Comparison of ENCODE assay signal across 19 cellular contexts in the genomic region with DNA sequence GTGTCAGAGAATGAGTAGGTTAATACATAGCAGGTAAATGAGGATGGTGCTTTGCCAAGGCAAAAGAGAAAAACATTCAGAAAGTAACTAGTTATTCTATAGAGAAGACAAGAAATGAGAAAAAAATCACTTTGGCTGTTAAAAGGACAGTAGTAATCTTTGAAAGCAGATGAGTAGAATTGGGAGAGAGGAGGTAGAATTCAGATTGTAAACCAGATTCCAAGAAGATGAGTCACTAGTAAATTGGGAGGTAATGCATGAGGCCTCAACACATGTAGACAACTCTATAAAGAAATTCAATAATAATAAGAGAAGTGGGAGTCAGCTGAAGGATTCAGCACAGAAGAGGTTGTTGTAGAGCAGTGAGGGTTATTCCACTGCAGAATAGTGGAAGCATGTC.
DNase-seq lines count a peak whose midpoint lies in the region; ATAC-seq and TF ChIP-seq lines count a peak whose summit lies in the region.
"Had no signal": no experiment of that assay in that cellular context is flagged by ENCODE, and none has a peak within 500 bp of the region (broad histone marks: within the 10 kb centered on the region; RNA-seq: fewer than 3 reads in every experiment).

No MANE protein-coding gene starts in this region.

- no peak overlapping the region for H3K4ac ChIP-seq in mesendoderm (ENCODE audit: low read depth, low read length)

- H3K79me1 ChIP-seq in mesendoderm (ENCODE audit: low read length) = no peaks in the 10 kb centered on the region

- no peak overlapping the region for H3K18ac ChIP-seq in mesendoderm (ENCODE audit: low read length)

- peaks cover 4% of the 10 kb centered on the region for H3K4me1 Mint-ChIP-seq in neural progenitor cell

- H4K20me1 ChIP-seq in HCT116 (ENCODE audit: insufficient read depth) = 0 out of 2 replicates have a peak, but pooled peaks cover 8% of the 10 kb centered on the region
- no peaks in the 10 kb centered on the region for H4K20me1 ChIP-seq in neural progenitor cell (ENCODE audit: low read depth)

- no peak for TF ChIP-seq POLR2A in HCT116 (IDR thresholded peaks at IDR 0.05; ENCODE audit: borderline replicate concordance, extremely low read depth, insufficient read depth, insufficient read length)

- H3K9ac ChIP-seq in HCT116 (ENCODE audit: low read length) (no peak overlapping the region), mesendoderm (ENCODE audit: low read length) (no peak overlapping the region), neural progenitor cell (no peak overlapping the region)

- H3F3A ChIP-seq in neural progenitor cell (ENCODE audit: low read depth) = no peaks in the 10 kb centered on the region

- RAD21 ChIA-PET in HCT116 (lab: Charles Lee; ENCODE audit: low non-redundant PET in 1 of 2, low total read pairs in 2 of 2, uncharacterized antibody in 2 of 2, unreplicated experiment in 2 of 2) = no interaction called here

- no peak overlapping the region for H3K27ac Mint-ChIP-seq in neural progenitor cell
- H3K27ac Mint-ChIP-seq: memory B cell; T-helper 2 cell treated with Interferon-gamma antibody and Interleukin-4, amounts not matched to agents 5 μg/mL and 100 μg/mL, for 36 hours had no signal

- H3K27me3 Mint-ChIP-seq in neural progenitor cell (ENCODE audit: insufficient read depth, low read depth) = no peaks in the 10 kb centered on the region
- H3K27me3 Mint-ChIP-seq: memory B cell had no signal

- H4K8ac ChIP-seq in mesendoderm (ENCODE audit: low read depth, low read length) = no peak overlapping the region

- no peak overlapping the region for H2AK5ac ChIP-seq in mesendoderm (ENCODE audit: low read length)

- no peak overlapping the region for H2BK15ac ChIP-seq in mesendoderm (replicated peaks; ENCODE audit: low read depth)

- intact Hi-C loops in HCT116 (cut with micrococcal nuclease) = no loop called here
- intact Hi-C loops in ascending aorta (cut with DNase I) = no loop called here

- peak overlapping the region; percentile 40 for H3K4me2 ChIP-seq in HCT116 (ENCODE audit: low read length)
- H3K4me2 ChIP-seq in mesendoderm (ENCODE audit: low read length) = no peak overlapping the region
- no peak overlapping the region for H3K4me2 ChIP-seq in neural progenitor cell

- no peaks in the 10 kb centered on the region for H3K36me3 Mint-ChIP-seq in neural progenitor cell

- peaks cover 99% of the 10 kb centered on the region for H3K79me2 ChIP-seq in HCT116 (ENCODE audit: insufficient read depth, low read length)
- H3K79me2 ChIP-seq in mesendoderm (ENCODE audit: control insufficient read depth, insufficient read depth, low read length) = no peaks in the 10 kb centered on the region
- H3K79me2 ChIP-seq in neural progenitor cell (ENCODE audit: low read depth) = no peaks in the 10 kb centered on the region

- H2BK120ac ChIP-seq in mesendoderm (ENCODE audit: low read depth, low read length) = no peak overlapping the region

- BruUV-seq in HCT116 (replicated peaks; lab: Mats Ljungman, UMichigan) = no TSS peak

- CTCF ChIA-PET in HCT116 (lab: Charles Lee) = no interaction called here

- ATAC-seq in HCT116 = peak; percentile 53
- ATAC-seq in HG03039 (IDR thresholded peaks at IDR 0.05; ENCODE audit: unreplicated experiment) = no peak

- 0 out of 2 replicates have a peak, but pooled peaks cover 5% of the 10 kb centered on the region for H3K9me2 ChIP-seq in HCT116 (ENCODE audit: insufficient read depth)

- H3K23ac ChIP-seq in mesendoderm (ENCODE audit: low read length) = no peak overlapping the region

- H3K27me3 ChIP-seq in HCT116 (ENCODE audit: insufficient read depth, low read length) = no peaks in the 10 kb centered on the region
- no peaks in the 10 kb centered on the region for H3K27me3 ChIP-seq in ascending aorta
- no peaks in the 10 kb centered on the region for H3K27me3 ChIP-seq in mesendoderm (ENCODE audit: insufficient read depth, low read length, poor library complexity)
- no peaks in the 10 kb centered on the region for H3K27me3 ChIP-seq in neural progenitor cell

- POLR2A ChIA-PET in HCT116 (lab: Charles Lee) = no interaction called here

- H2AFZ ChIP-seq in HCT116 (ENCODE audit: low read depth, low read length, poor library complexity, severe bottlenecking) = no peak overlapping the region
- no peak overlapping the region for H2AFZ ChIP-seq in neural progenitor cell (replicated peaks)

- no peak overlapping the region for H3K4me3 Mint-ChIP-seq in neural progenitor cell
- H3K4me3 Mint-ChIP-seq: activated naive CD4-positive, alpha-beta T cell treated with anti-CD3 and anti-CD28 coated beads for 36 hours; memory B cell; T-helper 2 cell treated with Interferon-gamma antibody and Interleukin-4, amounts not matched to agents 5 μg/mL and 100 μg/mL, for 36 hours had no signal

- no peak for TF ChIP-seq RAD21 in HCT116 (IDR thresholded peaks at IDR 0.05; ENCODE audit: low read depth)

- no peak overlapping the region for H2BK5ac ChIP-seq in mesendoderm (ENCODE audit: low read length)

- H3K56ac ChIP-seq in mesendoderm (ENCODE audit: low read length) = no peak overlapping the region

- DNase-seq in AG10803 (ENCODE audit: low read depth) (peak; percentile 39), HCT116 (ENCODE audit: low read depth, low spot score) (no peak), ascending aorta (ENCODE audit: low spot score in 2 of 2) (no peak), mesendoderm (peak; percentile 44), NCI-H146 treated with DMSO at 0.1 percent for 48 hours (lab: John Stamatoyannopoulos, UW; ENCODE audit: unreplicated experiment) (no peak), NOMO-1 treated with dmso at 0.1 percent for 144 hours (lab: John Stamatoyannopoulos, UW; ENCODE audit: unreplicated experiment) (no peak), neural progenitor cell (ENCODE audit: low spot score) (no peak)
- DNase-seq: activated CD4-positive, alpha-beta T cell treated with anti-CD3 and anti-CD28 coated beads for 1 hour; activated CD8-positive, alpha-beta memory T cell treated with anti-CD3 and anti-CD28 coated beads, Interleukin-2, amount 50 U/mL, for 48 hours; activated naive CD4-positive, alpha-beta T cell treated with anti-CD3 and anti-CD28 coated beads for 36 hours; Caco-2; cortex of kidney; glutamatergic neuron; NCI-H1092 treated with DMSO at 0.1 percent for 48 hours; NCI-H2171; Right ventricle myocardium superior had no signal

- H3K4me3 ChIP-seq in AG10803 (ENCODE audit: low read length) (no peak overlapping the region), HCT116 (replicated peaks in 1 of 2; ENCODE audit: low read depth in 1 of 2, low read length in 2 of 2) (no peak overlapping the region), ascending aorta (no peak overlapping the region), mesendoderm (ENCODE audit: low read length) (no peak overlapping the region), neural progenitor cell (no peak overlapping the region)

- TF ChIP-seq CTCF in AG10803 (conservative IDR thresholded peaks at IDR 0.05; ENCODE audit: low read length) (no peak), HCT116 (IDR thresholded peaks at IDR 0.05 in 2 of 3, conservative IDR thresholded peaks at IDR 0.05 in 1 of 3; ENCODE audit: borderline replicate concordance in 1 of 3, insufficient read depth in 1 of 3, low read depth in 2 of 3, low read length in 2 of 3) (no peak), ascending aorta (IDR thresholded peaks at IDR 0.05) (no peak), neural progenitor cell (IDR thresholded peaks at IDR 0.05) (no peak)

- no peaks in the 10 kb centered on the region for H3K9me3 Mint-ChIP-seq in neural progenitor cell
- H3K9me3 Mint-ChIP-seq: activated naive CD4-positive, alpha-beta T cell treated with anti-CD3 and anti-CD28 coated beads for 36 hours; memory B cell; T-helper 2 cell treated with Interferon-gamma antibody and Interleukin-4, amounts not matched to agents 5 μg/mL and 100 μg/mL, for 36 hours had no signal

- no peak overlapping the region for H4K5ac ChIP-seq in mesendoderm (ENCODE audit: low read length)

- H3K36me3 ChIP-seq in HCT116 (ENCODE audit: control insufficient read depth in 1 of 2, insufficient read depth in 2 of 2, low read length in 2 of 2) (peaks cover 0 to 5% of the 10 kb centered on the region in 2 experiments; a peak in 1 of 4 replicates), ascending aorta (peaks cover 0 to 7% of the 10 kb centered on the region in 2 donors), mesendoderm (ENCODE audit: control insufficient read depth, insufficient read depth, low read length) (no peaks in the 10 kb centered on the region), neural progenitor cell (no peaks in the 10 kb centered on the region)

- H3K4me1 ChIP-seq in HCT116 (ENCODE audit: control insufficient read depth in 1 of 2, insufficient read depth in 2 of 2, low read length in 2 of 2) = peaks cover 39 to 41% of the 10 kb centered on the region in 2 experiments
- H3K4me1 ChIP-seq in ascending aorta = peaks cover 0 to 30% of the 10 kb centered on the region in 2 donors
- H3K4me1 ChIP-seq in mesendoderm (ENCODE audit: control insufficient read depth, low read depth, low read length) = no peaks in the 10 kb centered on the region
- H3K4me1 ChIP-seq in neural progenitor cell = peaks cover 6% of the 10 kb centered on the region

- peak overlapping the region; percentile 28; the same call in 1 of the 2 replicates for H3K27ac ChIP-seq in HCT116 (ENCODE audit: low read depth, low read length)
- H3K27ac ChIP-seq in ascending aorta = peak overlapping the region; percentile 34
- no peak overlapping the region for H3K27ac ChIP-seq in mesendoderm (ENCODE audit: low read depth, low read length)
- H3K27ac ChIP-seq in neural progenitor cell = no peak overlapping the region

- H3K9me3 ChIP-seq in HCT116 (ENCODE audit: control insufficient read depth in 1 of 2, insufficient read depth in 1 of 2, low read depth in 1 of 2, low read length in 2 of 2) (no peaks in the 10 kb centered on the region), ascending aorta (no peaks in the 10 kb centered on the region), neural progenitor cell (ENCODE audit: low read depth) (no peaks in the 10 kb centered on the region)
- H3K9me3 ChIP-seq: Caco-2 had no signal

Comparison
In these comparisons a context has a peak if more than half of its experiments do, and no peak if none do; other contexts are left out.
1. DNase-seq: peak in AG10803 (single experiment) and mesendoderm (single experiment); none in HCT116 (single experiment), ascending aorta (0 of 2), NCI-H146 treated with DMSO at 0.1 percent for 48 hours (single experiment), NOMO-1 treated with dmso at 0.1 percent for 144 hours (single experiment) and neural progenitor cell (single experiment).
2. H3K27ac ChIP-seq: peak in HCT116 (single experiment) and ascending aorta (2 of 2); none in mesendoderm (single experiment) and neural progenitor cell (single experiment).